Comparison of ENCODE assay signal across 27 cellular contexts in genomic region chr15:33506781-33507180, GRCh38.
A peak's percentile ranks its signal among the peaks of the same experiment; 100 is the strongest.
DNase-seq lines count a peak whose midpoint lies in the region; ATAC-seq and TF ChIP-seq lines count a peak whose summit lies in the region.
"Had no signal": no experiment of that assay in that cellular context is flagged by ENCODE, and none has a peak within 500 bp of the region (broad histone marks: within the 10 kb centered on the region; RNA-seq: fewer than 3 reads in every experiment).

No MANE protein-coding gene starts in this region.

- H2AK9ac ChIP-seq in IMR-90 (replicated peaks; ENCODE audit: low read depth, low read length, poor library complexity), result no peak overlapping the region

- H2BK15ac ChIP-seq in IMR-90 (ENCODE audit: low read depth, low read length), result no peak overlapping the region

- intact Hi-C loops in IMR-90 (cut with micrococcal nuclease), result no loop called here

- no peak overlapping the region for H3K4ac ChIP-seq in IMR-90 (ENCODE audit: low read depth, low read length)

- in situ Hi-C loops in IMR-90 (cut with MboI; ENCODE audit: low sequenced_read_pairs), result no loop called here

- no peak for TF ChIP-seq CTCF in IMR-90 (conservative IDR thresholded peaks at IDR 0.05; ENCODE audit: low read depth, low read length)
- no peak for TF ChIP-seq CTCF in epithelial cell of proximal tubule (conservative IDR thresholded peaks at IDR 0.05; ENCODE audit: low read depth, low read length)
- TF ChIP-seq CTCF in mesothelial cell of epicardium (IDR thresholded peaks at IDR 0.05; ENCODE audit: unreplicated experiment), result no peak

- H3K79me1 ChIP-seq in IMR-90 (ENCODE audit: low read depth in 1 of 2, low read length in 2 of 2), result no peaks in the 10 kb centered on the region

- no peaks in the 10 kb centered on the region for H4K20me1 ChIP-seq in IMR-90 (ENCODE audit: insufficient read depth, low read length)

- H2BK120ac ChIP-seq in IMR-90 (ENCODE audit: low read depth, low read length), result no peak overlapping the region

- POLR2A ChIA-PET in IMR-90 (lab: Charles Lee; ENCODE audit: unreplicated experiment), result no interaction called here

- no peak overlapping the region for H3K56ac ChIP-seq in IMR-90 (ENCODE audit: extremely low read depth, insufficient read depth, low read length)

- H3K36me3 Mint-ChIP-seq in mesothelial cell of epicardium, result no peaks in the 10 kb centered on the region
- H3K36me3 Mint-ChIP-seq: brain had no signal

- H3K23ac ChIP-seq in IMR-90 (ENCODE audit: low read depth, low read length), result no peak overlapping the region

- peaks cover 2% of the 10 kb centered on the region for H3K27me3 Mint-ChIP-seq in mesothelial cell of epicardium (ENCODE audit: low read depth)

- TF ChIP-seq RAD21 in IMR-90 (IDR thresholded peaks at IDR 0.05; ENCODE audit: low read length), result no peak

- H2AFZ ChIP-seq in IMR-90 (replicated peaks; ENCODE audit: low read length, poor library complexity), result no peak overlapping the region

- H2BK20ac ChIP-seq in IMR-90 (ENCODE audit: low read depth, low read length), result no peak overlapping the region

- no peak overlapping the region for H3K4me2 ChIP-seq in IMR-90 (ENCODE audit: low read depth, low read length)
- H3K4me2 ChIP-seq: A549 had no signal

- H3K36me3 ChIP-seq in IMR-90 (ENCODE audit: control insufficient read depth, insufficient read depth, low read length), result no peaks in the 10 kb centered on the region
- H3K36me3 ChIP-seq: heart left ventricle, Peyer's patch, stomach, tibial nerve, WERI-Rb-1 had no signal

- dilution Hi-C loops in IMR-90 (cut with HindIII; ENCODE audit: low sequenced_read_pairs, unreplicated experiment), result no loop called here

- H3K9me1 ChIP-seq in IMR-90 (ENCODE audit: insufficient read depth, low read length), result no peaks in the 10 kb centered on the region

- H3K4me3 Mint-ChIP-seq in mesothelial cell of epicardium, result no peak overlapping the region
- H3K4me3 Mint-ChIP-seq: activated CD4-positive, alpha-beta T cell treated with anti-CD3 and anti-CD28 coated beads, Interleukin-2, amount 10 ng/mL, durations not matched to agents 24 days and 14 days; activated naive CD8-positive, alpha-beta T cell treated with anti-CD3 and anti-CD28 coated beads, Interleukin-2, amount 50 U/mL, for 24 hours; activated T-cell treated with anti-CD3 and anti-CD28 coated beads, Interleukin-2, amount 50 U/mL, for 4 hours; brain had no signal

- peaks cover 9% of the 10 kb centered on the region for H3K4me1 Mint-ChIP-seq in mesothelial cell of epicardium
- H3K4me1 Mint-ChIP-seq: activated CD4-positive, alpha-beta T cell treated with anti-CD3 and anti-CD28 coated beads, Interleukin-2, amount 10 ng/mL, durations not matched to agents 24 days and 14 days; activated naive CD8-positive, alpha-beta T cell treated with anti-CD3 and anti-CD28 coated beads, Interleukin-2, amount 50 U/mL, for 24 hours had no signal

- CTCF ChIA-PET in IMR-90 (lab: Yijun Ruan, JAX), result no interaction called here

- H3K4me3 ChIP-seq in IMR-90 (ENCODE audit: insufficient read depth, low read depth, low read length) (no peak overlapping the region), epithelial cell of proximal tubule (ENCODE audit: low read depth, low read length) (no peak overlapping the region)
- H3K4me3 ChIP-seq: A549, heart left ventricle, Peyer's patch, psoas muscle, stomach, tibial nerve had no signal

- H3K14ac ChIP-seq in IMR-90 (replicated peaks; ENCODE audit: low read depth, low read length), result no peak overlapping the region

- no peaks in the 10 kb centered on the region for H3K9me3 ChIP-seq in IMR-90 (ENCODE audit: control insufficient read depth, insufficient read depth, low read length)
- H3K9me3 ChIP-seq: A549, heart left ventricle, Peyer's patch, psoas muscle, stomach, tibial nerve had no signal

- WGBS in IMR-90 (ENCODE audit: extremely low coverage in 2 of 2, insufficient read length in 1 of 2), 2 experiments, result no CpG with 5 or more reads among the region's 1 CpG

- no peaks in the 10 kb centered on the region for H3K4me1 ChIP-seq in IMR-90 (ENCODE audit: control insufficient read depth, insufficient read depth, low read length)
- H3K4me1 ChIP-seq: A549, heart left ventricle, Peyer's patch, psoas muscle, stomach, tibial nerve had no signal

- H3K9ac ChIP-seq in IMR-90 (ENCODE audit: low read depth, low read length), result no peak overlapping the region

- no peak overlapping the region for H2AK5ac ChIP-seq in IMR-90 (ENCODE audit: low read depth, low read length)

- no peaks in the 10 kb centered on the region for H3K27me3 ChIP-seq in IMR-90 (ENCODE audit: control insufficient read depth, insufficient read depth, low read length)
- H3K27me3 ChIP-seq: heart left ventricle, Peyer's patch, stomach, tibial nerve had no signal

- BruUV-seq in IMR-90 (replicated peaks; lab: Mats Ljungman, UMichigan), result no TSS peak

- no peaks in the 10 kb centered on the region for H3K9me3 Mint-ChIP-seq in mesothelial cell of epicardium
- H3K9me3 Mint-ChIP-seq: activated CD4-positive, alpha-beta T cell treated with anti-CD3 and anti-CD28 coated beads, Interleukin-2, amount 10 ng/mL, durations not matched to agents 24 days and 14 days; activated naive CD8-positive, alpha-beta T cell treated with anti-CD3 and anti-CD28 coated beads, Interleukin-2, amount 50 U/mL, for 24 hours; activated T-cell treated with anti-CD3 and anti-CD28 coated beads, Interleukin-2, amount 50 U/mL, for 4 hours; brain had no signal

- H3K27ac ChIP-seq in IMR-90 (ENCODE audit: insufficient read depth, low read length), result no peak overlapping the region
- H3K27ac ChIP-seq: A549, epithelial cell of prostate, heart left ventricle, HL-60, Peyer's patch, psoas muscle, stomach, WERI-Rb-1 had no signal

- peak; percentile 51 for ATAC-seq in IMR-90 (ENCODE audit: low read depth)
- ATAC-seq in HG03175 (IDR thresholded peaks at IDR 0.05; ENCODE audit: unreplicated experiment), result no peak
- ATAC-seq: A549; activated naive CD8-positive, alpha-beta T cell treated with anti-CD3 and anti-CD28 coated beads, Interleukin-2, amount 50 U/mL, for 24 hours; activated T-cell treated with anti-CD3 and anti-CD28 coated beads, Interleukin-2, amount 50 U/mL, for 4 hours; heart left ventricle; left colon; psoas muscle had no signal

- peak overlapping the region; percentile 68 for H3K27ac Mint-ChIP-seq in mesothelial cell of epicardium
- H3K27ac Mint-ChIP-seq: activated CD4-positive, alpha-beta T cell treated with anti-CD3 and anti-CD28 coated beads, Interleukin-2, amount 10 ng/mL, durations not matched to agents 24 days and 14 days; activated naive CD8-positive, alpha-beta T cell treated with anti-CD3 and anti-CD28 coated beads, Interleukin-2, amount 50 U/mL, for 24 hours; brain had no signal

- no peak for TF ChIP-seq POLR2A in IMR-90 (IDR thresholded peaks at IDR 0.05; ENCODE audit: low read depth, low read length)

- no peak overlapping the region for H4K91ac ChIP-seq in IMR-90 (ENCODE audit: insufficient read depth, low read depth, low read length)

- peak; percentile 6 for DNase-seq in EH (ENCODE audit: low read depth)
- DNase-seq in IMR-90, result peak; percentile 28
- DNase-seq in epithelial cell of proximal tubule (ENCODE audit: low read depth), result peak; percentile 7
- DNase-seq in mesothelial cell of epicardium (ENCODE audit: low spot score in 2 of 2, unreplicated experiment in 2 of 2), result no peak
- no peak for DNase-seq in ureter (ENCODE audit: low spot score)
- DNase-seq in occipital lobe (lab: John Stamatoyannopoulos, UW), result no peak
- no peak for DNase-seq in NCI-H2227 treated with DMSO at 0.1 percent for 48 hours (lab: John Stamatoyannopoulos, UW)
- DNase-seq: activated CD4-positive, alpha-beta T cell treated with anti-CD3 and anti-CD28 coated beads, Interleukin-2, amount 10 ng/mL, durations not matched to agents 24 days and 14 days; activated gamma-delta T cell treated with Interleukin-2 at 50 U/mL for 16 hours; activated naive CD8-positive, alpha-beta T cell treated with anti-CD3 and anti-CD28 coated beads, Interleukin-2, amount 50 U/mL, for 24 hours; activated T-cell treated with anti-CD3 and anti-CD28 coated beads, Interleukin-2, amount 50 U/mL, for 4 hours; DMS153; heart left ventricle; left colon; NCI-H524 treated with DMSO at 0.1 percent for 48 hours; Peyer's patch; psoas muscle; stomach; SW 1271; T-helper 9 cell; WERI-Rb-1 had no signal

- no peak overlapping the region for H3K18ac ChIP-seq in IMR-90 (ENCODE audit: low read depth, low read length)

- H4K5ac ChIP-seq in IMR-90 (ENCODE audit: low read depth, low read length), result no peak overlapping the region

- H4K8ac ChIP-seq in IMR-90 (ENCODE audit: low read depth in 2 of 2, low read length in 2 of 2), result no peak overlapping the region

- no peak overlapping the region for H2BK5ac ChIP-seq in IMR-90 (ENCODE audit: low read depth, low read length, poor library complexity, severe bottlenecking)

TF ChIP-seq in IMR-90, 13 proteins besides CTCF, POLR2A, EP300 and RAD21:
- no peak for TF ChIP-seq BHLHE40 (IDR thresholded peaks at IDR 0.05; ENCODE audit: low read depth, low read length)
- peak; percentile 31; the same call in 1 of the 2 replicates for TF ChIP-seq NFE2L2 (IDR thresholded peaks at IDR 0.05; ENCODE audit: low read depth, low read length)

Comparison
In these comparisons a context has a peak if more than half of its experiments do, and no peak if none do; other contexts are left out.
1. DNase-seq: peak in EH (single experiment), IMR-90 (single experiment) and epithelial cell of proximal tubule (single experiment); none in mesothelial cell of epicardium (0 of 2), ureter (single experiment), occipital lobe (single experiment) and NCI-H2227 treated with DMSO at 0.1 percent for 48 hours (single experiment).